ENCODE assay signal across 1 cellular context in genomic region chr5:181217111-181217804, GRCh38.
TF ChIP-seq lines count a peak whose summit lies in the region.

No MANE protein-coding gene starts in this region.

TF ChIP-seq in HepG2, 621 proteins besides CTCF, POLR2A, EP300 and RAD21 (continued from another document and continues in another):
- 0 out of 2 replicates have a peak, but pooled peaks have one; percentile 32 for TF ChIP-seq ZHX1 (CRISPR knock-in tag; IDR thresholded peaks at IDR 0.05; ENCODE audit: low read depth)
- no peak for TF ChIP-seq ZNF432 (CRISPR knock-in tag; IDR thresholded peaks at IDR 0.05; ENCODE audit: borderline replicate concordance)
- TF ChIP-seq RERE (CRISPR knock-in tag; IDR thresholded peaks at IDR 0.05; ENCODE audit: low read depth) = no peak
- TF ChIP-seq ZNF501 (CRISPR knock-in tag; IDR thresholded peaks at IDR 0.05) = 0 out of 2 replicates have a peak, but pooled peaks have one; percentile 29
- no peak for TF ChIP-seq MNT (IDR thresholded peaks at IDR 0.05)
- no peak for TF ChIP-seq HMG20B (CRISPR knock-in tag; conservative IDR thresholded peaks at IDR 0.05)
- no peak for TF ChIP-seq U2AF1 (optimal IDR thresholded peaks at IDR 0.05; ENCODE audit: low read depth, low read length)
- TF ChIP-seq ZNF350 (CRISPR knock-in tag; IDR thresholded peaks at IDR 0.05; ENCODE audit: borderline replicate concordance, low read depth) = no peak
- no peak for TF ChIP-seq SATB2 (CRISPR knock-in tag; IDR thresholded peaks at IDR 0.05)
- TF ChIP-seq NAIF1 (CRISPR knock-in tag; IDR thresholded peaks at IDR 0.05; ENCODE audit: borderline replicate concordance) = no peak
- peak; percentile 68; the same call in 1 of the 2 replicates for TF ChIP-seq ZSCAN21 (CRISPR knock-in tag; IDR thresholded peaks at IDR 0.05; ENCODE audit: borderline replicate concordance)
- TF ChIP-seq HIC2 (CRISPR knock-in tag; IDR thresholded peaks at IDR 0.05; ENCODE audit: low read depth) = 0 out of 2 replicates have a peak, but pooled peaks have one; percentile 25
- TF ChIP-seq ATF7 (IDR thresholded peaks at IDR 0.05) = no peak
- TF ChIP-seq ATF7 (CRISPR knock-in tag; IDR thresholded peaks at IDR 0.05) = no peak
- TF ChIP-seq GATAD2A (CRISPR knock-in tag; IDR thresholded peaks at IDR 0.05) = no peak
- TF ChIP-seq HOXA5 (CRISPR knock-in tag; IDR thresholded peaks at IDR 0.05) = no peak
- TF ChIP-seq DDIT3 (CRISPR knock-in tag; IDR thresholded peaks at IDR 0.05) = no peak
- TF ChIP-seq CBFB (CRISPR knock-in tag; IDR thresholded peaks at IDR 0.05) = no peak
- no peak; the same call in 1 of the 2 replicates for TF ChIP-seq ZNF333 (CRISPR knock-in tag; IDR thresholded peaks at IDR 0.05; ENCODE audit: borderline replicate concordance)
- TF ChIP-seq FOXA1 (IDR thresholded peaks at IDR 0.05) = no peak
- TF ChIP-seq FOXA1 (CRISPR knock-in tag; IDR thresholded peaks at IDR 0.05) = no peak; the same call in 1 of the 2 replicates
- TF ChIP-seq POLR2G (IDR thresholded peaks at IDR 0.05; ENCODE audit: low read depth, low read length) = no peak
- TF ChIP-seq KDM1A (CRISPR knock-in tag; IDR thresholded peaks at IDR 0.05) = no peak
- no peak for TF ChIP-seq AKNA (CRISPR knock-in tag; IDR thresholded peaks at IDR 0.05; ENCODE audit: borderline replicate concordance)
- TF ChIP-seq AKAP8 (CRISPR knock-in tag; IDR thresholded peaks at IDR 0.05) = no peak
- TF ChIP-seq TEF (CRISPR knock-in tag; IDR thresholded peaks at IDR 0.05) = no peak
- no peak for TF ChIP-seq ZBTB33 (CRISPR knock-in tag; IDR thresholded peaks at IDR 0.05)
- no peak for TF ChIP-seq FIP1L1 (IDR thresholded peaks at IDR 0.05; ENCODE audit: borderline replicate concordance, insufficient read depth, low read depth, low read length)
- TF ChIP-seq FLYWCH1 (CRISPR knock-in tag; IDR thresholded peaks at IDR 0.05) = no peak
- no peak for TF ChIP-seq ARNT (IDR thresholded peaks at IDR 0.05)
- no peak for TF ChIP-seq TARDBP (CRISPR knock-in tag; IDR thresholded peaks at IDR 0.05)
- TF ChIP-seq ZSCAN31 (CRISPR knock-in tag; IDR thresholded peaks at IDR 0.05; ENCODE audit: low read depth) = no peak
- TF ChIP-seq ZBTB37 (CRISPR knock-in tag; IDR thresholded peaks at IDR 0.05) = 0 out of 2 replicates have a peak, but pooled peaks have one; percentile 36
- TF ChIP-seq BCL6 (CRISPR knock-in tag; IDR thresholded peaks at IDR 0.05) = no peak
- TF ChIP-seq CBX1 (IDR thresholded peaks at IDR 0.05; ENCODE audit: low read depth) = no peak
- no peak for TF ChIP-seq MTF1 (CRISPR knock-in tag; IDR thresholded peaks at IDR 0.05)
- TF ChIP-seq NPAS2 (CRISPR knock-in tag; IDR thresholded peaks at IDR 0.05; ENCODE audit: borderline replicate concordance) = no peak
- TF ChIP-seq MXI1 (IDR thresholded peaks at IDR 0.05; ENCODE audit: borderline replicate concordance, low read depth, low read length) = peak; percentile 23; the same call in 1 of the 3 replicates
- no peak for TF ChIP-seq RARG (CRISPR knock-in tag; IDR thresholded peaks at IDR 0.05; ENCODE audit: low read depth)
- no peak for TF ChIP-seq SAFB2 (CRISPR knock-in tag; IDR thresholded peaks at IDR 0.05; ENCODE audit: borderline replicate concordance, low read depth)
- TF ChIP-seq ZNF24 (IDR thresholded peaks at IDR 0.05) = no peak
- TF ChIP-seq U2AF2 (IDR thresholded peaks at IDR 0.05; ENCODE audit: low read depth, low read length) = no peak
- no peak for TF ChIP-seq ZNF790 (CRISPR knock-in tag; IDR thresholded peaks at IDR 0.05; ENCODE audit: borderline replicate concordance)
